ENCODE assay signal across 8 cellular contexts in the genomic region with DNA sequence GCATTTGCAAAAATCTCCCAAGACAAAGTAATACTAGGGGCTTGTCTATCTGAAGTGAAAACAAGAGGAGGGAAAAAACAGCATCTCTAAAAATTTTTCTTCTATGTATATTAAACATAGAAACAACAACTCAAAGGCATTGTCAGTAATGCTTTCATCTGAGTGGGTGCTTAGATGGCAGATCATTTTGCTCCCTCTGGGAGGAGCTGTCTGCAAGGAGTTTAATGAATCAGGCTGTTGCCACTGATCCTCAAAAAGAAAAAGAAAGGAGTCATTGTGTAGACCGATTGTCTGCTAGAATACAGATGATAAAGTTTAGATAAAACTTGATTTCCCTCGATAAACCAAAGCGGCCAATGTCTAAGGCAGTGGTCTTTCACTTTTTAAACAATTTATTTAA. TPM values are rescaled to one million over a fixed set of nuclear protein-coding genes. Genes with fewer than 3 reads are reported as not detected.
DNase-seq lines count a peak whose midpoint lies in the region; ATAC-seq and TF ChIP-seq lines count a peak whose summit lies in the region.

No MANE protein-coding gene starts in this region.

- CTCF ChIA-PET in AG04450 (lab: Charles Lee), result interaction anchor here (1.4 to 4.4 kb wide), 2 partner anchors 83 to 196 kb away, joined by 4 to 30 read pairs; no protein-coding TSS in a partner anchor

- TF ChIP-seq CTCF in AG04450 (IDR thresholded peaks at IDR 0.05; ENCODE audit: low read depth, low read length) (peak; percentile 60), GM20000 (IDR thresholded peaks at IDR 0.05; ENCODE audit: extremely low read depth, missing control alignments) (peak; percentile 26), dorsolateral prefrontal cortex (IDR thresholded peaks at IDR 0.05 in 54 of 56, conservative IDR thresholded peaks at IDR 0.05 in 2 of 56; ENCODE audit: low read depth in 1 of 56, partially characterized antibody in 56 of 56) (peak; percentile 11 to 88 (median 65)), neural crest cell (conservative IDR thresholded peaks at IDR 0.05) (peak; percentile 67)

- H3K27ac ChIP-seq in AG04450 (ENCODE audit: low read depth, low read length) (no peak overlapping the region), dorsolateral prefrontal cortex (no peak overlapping the region)

- H3K36me3 Mint-ChIP-seq in neural crest cell (ENCODE audit: low read depth), result no peaks in the 10 kb centered on the region
- no peaks in the 10 kb centered on the region for H3K36me3 Mint-ChIP-seq in activated naive CD4-positive, alpha-beta T cell treated with anti-CD3 and anti-CD28 coated beads, Interleukin-2, amount 50 U/mL, for 72 hours

- ATAC-seq in HG02938 (IDR thresholded peaks at IDR 0.05; ENCODE audit: unreplicated experiment) (no peak), HG02610 (IDR thresholded peaks at IDR 0.05; ENCODE audit: unreplicated experiment) (no peak)
- no peak for ATAC-seq in activated naive CD4-positive, alpha-beta T cell treated with anti-CD3 and anti-CD28 coated beads, Interleukin-2, amount 50 U/mL, for 72 hours

- H3K27ac Mint-ChIP-seq in neural crest cell (ENCODE audit: unreplicated experiment), result no peak overlapping the region
- H3K27ac Mint-ChIP-seq in activated naive CD4-positive, alpha-beta T cell treated with anti-CD3 and anti-CD28 coated beads, Interleukin-2, amount 50 U/mL, for 72 hours, result no peak overlapping the region

- no peaks in the 10 kb centered on the region for H3K27me3 Mint-ChIP-seq in neural crest cell (ENCODE audit: low read depth)

- DNase-seq in AG04450 (ENCODE audit: low read depth, low spot score) (peak; percentile 1), GM20000 (ENCODE audit: low spot score) (peak; percentile 8), NCI-H69 (lab: John Stamatoyannopoulos, UW) (peak; percentile 82), dorsolateral prefrontal cortex (peak in 2 of 10 donors; percentile 36 to 44), neural crest cell (ENCODE audit: low read depth, low spot score) (peak; percentile 8)
- no peak for DNase-seq in activated naive CD4-positive, alpha-beta T cell treated with anti-CD3 and anti-CD28 coated beads, Interleukin-2, amount 50 U/mL, for 72 hours (ENCODE audit: low spot score in 2 of 2)

- peaks cover 25% of the 10 kb centered on the region for H3K4me1 Mint-ChIP-seq in neural crest cell

- no peaks in the 10 kb centered on the region for H3K9me3 ChIP-seq in AG04450 (ENCODE audit: control insufficient read depth, insufficient read depth, low read length)

- intact Hi-C loops in dorsolateral prefrontal cortex (cut with DNase I), result loop anchor here (5.0 to 10.0 kb wide), 2 partner anchors 105 to 197 kb away; no protein-coding TSS in a partner anchor

- no peak overlapping the region for H3K4me3 Mint-ChIP-seq in neural crest cell

- H3K27me3 ChIP-seq in AG04450 (ENCODE audit: control insufficient read depth, insufficient read depth, low read length), result peaks cover 11% of the 10 kb centered on the region
- H3K27me3 ChIP-seq in dorsolateral prefrontal cortex, result no peaks in the 10 kb centered on the region

- POLR2A ChIA-PET in AG04450 (lab: Yijun Ruan, JAX), result no interaction called here

- H3K4me3 ChIP-seq in AG04450 (ENCODE audit: low read depth, low read length), result no peak overlapping the region
- peak overlapping the region in 3 of 59 donors; percentile 10 to 17 (median 15) for H3K4me3 ChIP-seq in dorsolateral prefrontal cortex

- H3K9me3 Mint-ChIP-seq in neural crest cell, result peaks cover 2% of the 10 kb centered on the region
- H3K9me3 Mint-ChIP-seq in activated naive CD4-positive, alpha-beta T cell treated with anti-CD3 and anti-CD28 coated beads, Interleukin-2, amount 50 U/mL, for 72 hours, result no peaks in the 10 kb centered on the region

RNA-seq across cellular contexts. Expression of a gene that starts 49.7 kb away (rescaled TPM):
- polyA plus RNA-seq in AG04450 (2011; rRNA removed), result 6.3 and 9.0 TPM in 2 replicates
- polyA minus RNA-seq in AG04450 (2011; rRNA and poly(A)+ RNA removed), result 15.0 and 22.1 TPM in 2 replicates
- total RNA-seq in dorsolateral prefrontal cortex (10 to 100 TPM; 16.5 to 29.8 (median 21.6) TPM), neural crest cell (18.6 and 18.9 TPM in 2 replicates)
- 10 to 100 TPM in 1 of 2 donors, 1 to 10 TPM in 1; 8.4 to 13.6 TPM for total RNA-seq in activated naive CD4-positive, alpha-beta T cell treated with anti-CD3 and anti-CD28 coated beads, Interleukin-2, amount 50 U/mL, for 72 hours

RNA-seq across cellular contexts. Expression of a gene that starts 52.5 kb away (rescaled TPM):
- polyA plus RNA-seq in AG04450 (2011; rRNA removed), result 0.09 TPM in 1 of 2 replicates, not detected in the other
- not detected in 2 replicates for polyA minus RNA-seq in AG04450 (2011; rRNA and poly(A)+ RNA removed)
- total RNA-seq in dorsolateral prefrontal cortex (1 to 10 TPM in 69 of 120 experiments, under 1 TPM in 51; 0.28 to 3.3 (median 1.1) TPM), neural crest cell (not detected in 2 replicates)
- total RNA-seq in activated naive CD4-positive, alpha-beta T cell treated with anti-CD3 and anti-CD28 coated beads, Interleukin-2, amount 50 U/mL, for 72 hours, result under 1 TPM in 1 of 2 donors, not detected in 1; 0.11 TPM

Comparison
In these comparisons a context has a peak if more than half of its experiments do, and no peak if none do; other contexts are left out.
1. DNase-seq: peak in AG04450 (single experiment), GM20000 (single experiment), NCI-H69 (single experiment) and neural crest cell (single experiment); none in activated naive CD4-positive, alpha-beta T cell treated with anti-CD3 and anti-CD28 coated beads, Interleukin-2, amount 50 U/mL, for 72 hours (0 of 2).
2. Peak in every context shown above with its lines, with median percentiles within 50 percentile points of each other: CTCF ChIP-seq.